Comparison of ENCODE assay signal across 9 cellular contexts in genomic region chr5:78005021-78005785, GRCh38.
DNase-seq lines count a peak whose midpoint lies in the region; ATAC-seq and TF ChIP-seq lines count a peak whose summit lies in the region.
"Had no signal": no experiment of that assay in that cellular context is flagged by ENCODE, and none has a peak within 500 bp of the region (broad histone marks: within the 10 kb centered on the region; RNA-seq: fewer than 3 reads in every experiment).

No MANE protein-coding gene starts in this region.

- no peak for ATAC-seq in HG02870 (IDR thresholded peaks at IDR 0.05; ENCODE audit: unreplicated experiment)

- no peak overlapping the region for H3K4me3 ChIP-seq in epithelial cell of esophagus (ENCODE audit: low read length)
- H3K4me3 ChIP-seq: adrenal gland had no signal

- DNase-seq in DMS 273 (lab: John Stamatoyannopoulos, UW; ENCODE audit: unreplicated experiment): peak; percentile 21
- no peak for DNase-seq in DMS 273 treated with DMSO at 0.1 percent for 48 hours (lab: John Stamatoyannopoulos, UW)
- DNase-seq in NCI-H526 treated with DMSO at 0.1 percent for 48 hours (lab: John Stamatoyannopoulos, UW): peak; percentile 4
- peak; percentile 45 for DNase-seq in epithelial cell of esophagus (ENCODE audit: low read depth)
- peak; percentile 11 for DNase-seq in stromal cell of bone marrow (ENCODE audit: low read depth)
- no peak for DNase-seq in GM20000 (ENCODE audit: low spot score)
- DNase-seq in RPMI8226: no peak
- DNase-seq: adrenal gland had no signal

- TF ChIP-seq CTCF in epithelial cell of esophagus (IDR thresholded peaks at IDR 0.05; ENCODE audit: insufficient read depth, low read depth, low read length, missing control alignments) (no peak), GM20000 (IDR thresholded peaks at IDR 0.05; ENCODE audit: extremely low read depth, missing control alignments) (no peak)

Comparison
In these comparisons a context has a peak if more than half of its experiments do, and no peak if none do; other contexts are left out.
1. DNase-seq: peak in DMS 273 (single experiment), NCI-H526 treated with DMSO at 0.1 percent for 48 hours (single experiment), epithelial cell of esophagus (single experiment) and stromal cell of bone marrow (single experiment); none in DMS 273 treated with DMSO at 0.1 percent for 48 hours (single experiment), GM20000 (single experiment) and RPMI8226 (single experiment).